Comparison of ENCODE assay signal across 33 cellular contexts in the genomic region with DNA sequence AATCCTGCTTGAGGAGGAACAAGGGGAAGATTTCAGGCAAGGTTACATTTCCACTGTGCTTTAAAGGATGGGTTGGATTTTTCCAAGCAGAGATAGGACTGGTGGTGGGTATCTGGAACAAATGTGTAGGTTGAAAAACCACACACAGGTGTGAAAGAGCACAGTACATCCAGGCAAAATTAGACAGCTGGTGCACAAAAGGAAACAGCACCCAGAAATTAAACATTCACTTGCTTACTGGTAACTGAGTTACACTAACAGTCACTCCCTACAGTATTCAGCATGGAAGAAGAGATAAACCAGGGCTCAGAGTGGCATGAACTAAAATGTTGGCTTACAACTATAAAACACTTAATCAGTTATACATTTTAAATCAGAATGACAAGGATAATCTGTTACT.
"Had no signal": no experiment of that assay in that cellular context is flagged by ENCODE, and none has a peak within 500 bp of the region (broad histone marks: within the 10 kb centered on the region; RNA-seq: fewer than 3 reads in every experiment).

No MANE protein-coding gene starts in this region.

- H3K9me3 Mint-ChIP-seq: activated B cell treated with CpG ODN at 0.5 μM for 24 hours; activated CD8-positive, alpha-beta T cell treated with anti-CD3 and anti-CD28 coated beads for 36 hours; activated naive CD8-positive, alpha-beta T cell treated with anti-CD3 and anti-CD28 coated beads for 36 hours; T-helper 1 cell treated with Interleukin-12 subunit alpha and Interleukin-12 subunit beta and Interleukin-4 antibody, amounts not matched to agents 30 μg/mL and 1 μg/mL, for 36 hours; T-helper 2 cell treated with Interferon-gamma antibody and Interleukin-4, amounts not matched to agents 5 μg/mL and 100 μg/mL, for 36 hours had no signal

- H3K27ac ChIP-seq: brain microvascular endothelial cell, SJSA1 had no signal

- FAIRE-seq: TTC549 had no signal

- H3K36me3 ChIP-seq: brain microvascular endothelial cell, SJSA1 had no signal

- DNase-seq: activated B cell treated with CpG ODN at 0.5 μM for 24 hours; activated CD4-positive, alpha-beta T cell treated with anti-CD3 and anti-CD28 coated beads for 4 hours; activated CD4-positive, alpha-beta T cell treated with anti-CD3 and anti-CD28 coated beads, Interleukin-2, amount 50 U/mL, for 4 hours; activated CD4-positive, CD25-positive, alpha-beta regulatory T cell treated with anti-CD3 and anti-CD28 coated beads, Interleukin-2, amount 50 U/mL, for 72 hours; activated CD8-positive, alpha-beta T cell treated with anti-CD3 and anti-CD28 coated beads for 36 hours; activated effector memory CD4-positive, alpha-beta T cell treated with anti-CD3 and anti-CD28 coated beads, Interleukin-2, amount 50 U/mL, for 16 hours; activated naive CD4-positive, alpha-beta T cell; activated naive CD4-positive, alpha-beta T cell treated with anti-CD3 and anti-CD28 coated beads, Interleukin-2, amount 50 U/mL, for 16 hours; activated naive CD8-positive, alpha-beta T cell treated with anti-CD3 and anti-CD28 coated beads for 36 hours; activated T-cell treated with anti-CD3 and anti-CD28 coated beads, Interleukin-2, amount 50 U/mL, for 1 hour; activated T-cell treated with anti-CD3 and anti-CD28 coated beads, Interleukin-2, amount 50 U/mL, for 72 hours; amniotic stem cell; aorta; brain microvascular endothelial cell; central memory CD4-positive, alpha-beta T cell; NCI-H1105; NCI-H1417 treated with DMSO at 0.1 percent for 48 hours; NCI-H1694; NCI-H1930; NCI-H2081 treated with DMSO at 0.1 percent for 48 hours; NCI-H446; NCI-H510A treated with DMSO at 0.1 percent for 48 hours; NCI-H526 treated with DMSO at 0.1 percent for 48 hours; NCI-H82; RPMI8226; SHP77 treated with DMSO at 0.1 percent for 48 hours; SK-N-SH had no signal

- H3K4me3 ChIP-seq: SJSA1 had no signal

- H3K4me3 Mint-ChIP-seq: activated B cell treated with CpG ODN at 0.5 μM for 24 hours; activated CD8-positive, alpha-beta T cell treated with anti-CD3 and anti-CD28 coated beads for 36 hours; activated naive CD8-positive, alpha-beta T cell treated with anti-CD3 and anti-CD28 coated beads for 36 hours; activated T-cell treated with anti-CD3 and anti-CD28 coated beads, Interleukin-2, amount 50 U/mL, for 72 hours; activated T-helper 17 cell treated with anti-CD3 and anti-CD28 coated beads, Interleukin-2, amount 50 U/mL, for 72 hours; T-helper 1 cell treated with Interleukin-12 subunit alpha and Interleukin-12 subunit beta and Interleukin-4 antibody, amounts not matched to agents 30 μg/mL and 1 μg/mL, for 36 hours; T-helper 2 cell treated with Interferon-gamma antibody and Interleukin-4, amounts not matched to agents 5 μg/mL and 100 μg/mL, for 36 hours had no signal

- H3K27me3 ChIP-seq: brain microvascular endothelial cell, SJSA1 had no signal

- ATAC-seq: activated CD8-positive, alpha-beta T cell treated with anti-CD3 and anti-CD28 coated beads for 36 hours; activated T-cell treated with anti-CD3 and anti-CD28 coated beads, Interleukin-2, amount 50 U/mL, for 72 hours; activated T-helper 17 cell treated with anti-CD3 and anti-CD28 coated beads, Interleukin-2, amount 50 U/mL, for 72 hours; Panc1 had no signal

- H3K4me2 ChIP-seq: SK-N-SH had no signal

- H3K9me3 ChIP-seq: SJSA1, SK-N-SH had no signal

- H3K9ac ChIP-seq: SK-N-SH had no signal

- H3K4me1 ChIP-seq: SJSA1 had no signal

- H3K36me3 Mint-ChIP-seq: activated naive CD8-positive, alpha-beta T cell treated with anti-CD3 and anti-CD28 coated beads for 36 hours had no signal

- H3K27ac Mint-ChIP-seq: activated B cell treated with CpG ODN at 0.5 μM for 24 hours; activated CD8-positive, alpha-beta T cell treated with anti-CD3 and anti-CD28 coated beads for 36 hours; activated naive CD8-positive, alpha-beta T cell treated with anti-CD3 and anti-CD28 coated beads for 36 hours; activated T-helper 17 cell treated with anti-CD3 and anti-CD28 coated beads, Interleukin-2, amount 50 U/mL, for 72 hours; T-helper 1 cell treated with Interleukin-12 subunit alpha and Interleukin-12 subunit beta and Interleukin-4 antibody, amounts not matched to agents 30 μg/mL and 1 μg/mL, for 36 hours; T-helper 2 cell treated with Interferon-gamma antibody and Interleukin-4, amounts not matched to agents 5 μg/mL and 100 μg/mL, for 36 hours had no signal

- H3K27me3 Mint-ChIP-seq: activated B cell treated with CpG ODN at 0.5 μM for 24 hours; activated CD8-positive, alpha-beta T cell treated with anti-CD3 and anti-CD28 coated beads for 36 hours; activated T-helper 17 cell treated with anti-CD3 and anti-CD28 coated beads, Interleukin-2, amount 50 U/mL, for 72 hours had no signal

- H3K4me1 Mint-ChIP-seq: activated B cell treated with CpG ODN at 0.5 μM for 24 hours; activated naive CD8-positive, alpha-beta T cell treated with anti-CD3 and anti-CD28 coated beads for 36 hours; activated T-helper 17 cell treated with anti-CD3 and anti-CD28 coated beads, Interleukin-2, amount 50 U/mL, for 72 hours had no signal
